8 cellular contexts compared by ENCODE assay signal in genomic region chr1:107057197-107058133, GRCh38. TPM values are rescaled to one million over a fixed set of nuclear protein-coding genes. Genes with fewer than 3 reads are reported as not detected.
DNase-seq lines count a peak whose midpoint lies in the region; ATAC-seq and TF ChIP-seq lines count a peak whose summit lies in the region.

No MANE protein-coding gene starts in this region.

- H3K36me3 Mint-ChIP-seq in IgD-negative memory B cell: peaks cover 8% of the 10 kb centered on the region

- peak overlapping the region; percentile 95 for H2AFZ ChIP-seq in hepatocyte

- peak overlapping the region; percentile 80 to 99 (median 97) for H3K27ac Mint-ChIP-seq in IgD-negative memory B cell

- no peaks in the 10 kb centered on the region for H3K9me2 ChIP-seq in hepatocyte (replicated peaks; ENCODE audit: insufficient read depth)

- H3K4me1 Mint-ChIP-seq in IgD-negative memory B cell: peaks cover 19 to 24% (median 19%) of the 10 kb centered on the region in 3 donors

- H4K20me1 ChIP-seq in hepatocyte (ENCODE audit: insufficient read depth, poor library complexity, severe bottlenecking): no peaks in the 10 kb centered on the region

- H3K4me3 Mint-ChIP-seq in IgD-negative memory B cell: peak overlapping the region; percentile 97 to 100 (median 99)

- H3K4me2 ChIP-seq in hepatocyte: peak overlapping the region; percentile 85

- no peaks in the 10 kb centered on the region for H3K36me3 ChIP-seq in hepatocyte (replicated peaks; ENCODE audit: insufficient read depth, low read depth)

- TF ChIP-seq CTCF in astrocyte of the cerebellum (IDR thresholded peaks at IDR 0.05; ENCODE audit: low read depth, low read length, missing control alignments) (no peak), hepatocyte (IDR thresholded peaks at IDR 0.05; ENCODE audit: poor library complexity) (no peak)

- H3K9me3 Mint-ChIP-seq in IgD-negative memory B cell: no peaks in the 10 kb centered on the region

- H3K4me3 ChIP-seq in astrocyte of the cerebellum (ENCODE audit: low read depth, low read length): peak overlapping the region; percentile 95
- peak overlapping the region; percentile 97 for H3K4me3 ChIP-seq in hepatocyte

- no peaks in the 10 kb centered on the region for H3K27me3 Mint-ChIP-seq in IgD-negative memory B cell

- H3K27me3 ChIP-seq in hepatocyte: no peaks in the 10 kb centered on the region

- in situ Hi-C loops in astrocyte of the cerebellum (cut with HindIII; ENCODE audit: low sequenced_read_pairs): no loop called here

- DNase-seq in ELR (ENCODE audit: low read depth) (peak; percentile 71), astrocyte of the cerebellum (ENCODE audit: low read depth) (no peak), hepatocyte (ENCODE audit: low spot score) (peak; percentile 79), renal cortical epithelial cell (ENCODE audit: low read depth) (peak; percentile 31), GF-D8 (lab: John Stamatoyannopoulos, UW) (no peak)

- 5% methylated on average over 55 of the region's 55 CpGs for WGBS in hepatocyte (ENCODE audit: low lambda C conversion rate, missing lambda C conversion rate)

- H3K9me3 ChIP-seq in hepatocyte (ENCODE audit: low read depth): no peaks in the 10 kb centered on the region

- H3K4me1 ChIP-seq in hepatocyte (ENCODE audit: insufficient read depth): peaks cover 8% of the 10 kb centered on the region

- H3K27ac ChIP-seq in hepatocyte: peak overlapping the region; percentile 89

- ATAC-seq in GM21723 (IDR thresholded peaks at IDR 0.05; ENCODE audit: unreplicated experiment): peak; percentile 70
- ATAC-seq in SK-N-SH treated with all-trans-retinoic acid at 6 μM for 48 hours: peak; percentile 85

- H3K79me2 ChIP-seq in hepatocyte: peaks cover 15% of the 10 kb centered on the region

TF ChIP-seq in SK-N-SH treated with all-trans-retinoic acid at 6 μM for 48 hours, 23 proteins besides CTCF, POLR2A, EP300 and RAD21:
- no peak for TF ChIP-seq ZC3H10 (CRISPR knock-in tag; IDR thresholded peaks at IDR 0.05)
- no peak for TF ChIP-seq ESRRG (CRISPR knock-in tag; IDR thresholded peaks at IDR 0.05)
- peak; percentile 11; the same call in 1 of the 2 replicates for TF ChIP-seq TSHZ2 (CRISPR knock-in tag; IDR thresholded peaks at IDR 0.05)
- TF ChIP-seq TCF4 (CRISPR knock-in tag; IDR thresholded peaks at IDR 0.05; ENCODE audit: borderline replicate concordance): peak; percentile 60

RNA-seq across cellular contexts. Expression of gene PRMT6, which starts 1.0 kb away (rescaled TPM):
- polyA plus RNA-seq in IgD-negative memory B cell: 12.9 TPM
- 20.9 and 21.7 TPM in 2 replicates for total RNA-seq in hepatocyte
- polyA plus RNA-seq in hepatocyte: 21.1 and 21.5 TPM in 2 replicates
- total RNA-seq in renal cortical epithelial cell: 24.7 and 35.2 TPM in 2 replicates

Comparison
In these comparisons a context has a peak if more than half of its experiments do, and no peak if none do; other contexts are left out.
1. DNase-seq: peak in ELR (single experiment), hepatocyte (single experiment) and renal cortical epithelial cell (single experiment); none in astrocyte of the cerebellum (single experiment) and GF-D8 (single experiment).